11 cellular contexts compared by ENCODE assay signal in genomic region chr6:11428351-11428750, GRCh38.
A peak's percentile ranks its signal among the peaks of the same experiment; 100 is the strongest.
DNase-seq lines count a peak whose midpoint lies in the region; FAIRE-seq and TF ChIP-seq lines count a peak whose summit lies in the region.
"Had no signal": no experiment of that assay in that cellular context is flagged by ENCODE, and none has a peak within 500 bp of the region (broad histone marks: within the 10 kb centered on the region; RNA-seq: fewer than 3 reads in every experiment).

No MANE protein-coding gene starts in this region.

- TF ChIP-seq CTCF in kidney (IDR thresholded peaks at IDR 0.05; ENCODE audit: borderline replicate concordance, extremely low read depth, insufficient read depth): no peak
- TF ChIP-seq CTCF in testis (IDR thresholded peaks at IDR 0.05): no peak

- H3K4me3 ChIP-seq in kidney (ENCODE audit: low read length in 2 of 2): no peak overlapping the region
- H3K4me3 ChIP-seq in testis: no peak overlapping the region
- H3K4me3 ChIP-seq in small intestine (ENCODE audit: low read depth in 1 of 2, low read length in 2 of 2): no peak overlapping the region

- peak; percentile 47 for DNase-seq in NCI-H748 (lab: John Stamatoyannopoulos, UW; ENCODE audit: unreplicated experiment)
- DNase-seq in NCI-H748 treated with DMSO at 0.1 percent for 48 hours (lab: John Stamatoyannopoulos, UW): no peak
- DNase-seq in NAMALWA (ENCODE audit: low spot score): peak; percentile 18
- DNase-seq in kidney: no peak
- DNase-seq in testis: no peak
- DNase-seq in OCI-M1 (lab: John Stamatoyannopoulos, UW): no peak
- no peak for DNase-seq in NCI-H510A (lab: John Stamatoyannopoulos, UW)
- DNase-seq in small intestine: no peak
- DNase-seq: NCI-H446 treated with DMSO at 0.1 percent for 48 hours had no signal

- H3K9me3 ChIP-seq in kidney (ENCODE audit: control insufficient read depth in 1 of 2, low read length in 2 of 2): no peaks in the 10 kb centered on the region
- H3K9me3 ChIP-seq in testis: no peaks in the 10 kb centered on the region
- no peaks in the 10 kb centered on the region for H3K9me3 ChIP-seq in small intestine (ENCODE audit: control insufficient read depth, low read depth)

- no peaks in the 10 kb centered on the region for H3K27me3 ChIP-seq in testis
- no peaks in the 10 kb centered on the region for H3K27me3 ChIP-seq in small intestine (ENCODE audit: control insufficient read depth in 2 of 2, insufficient read depth in 2 of 2, low read length in 2 of 2)

- no peak overlapping the region for H3K9ac ChIP-seq in kidney (ENCODE audit: low read length in 2 of 2)

- peaks cover 40 to 47% of the 10 kb centered on the region in 2 donors for H3K4me1 ChIP-seq in kidney (ENCODE audit: control insufficient read depth in 1 of 2, insufficient read depth in 1 of 2, low read depth in 1 of 2, low read length in 2 of 2)
- peaks cover 57% of the 10 kb centered on the region for H3K4me1 ChIP-seq in testis
- H3K4me1 ChIP-seq in small intestine (ENCODE audit: control insufficient read depth in 2 of 2, insufficient read depth in 1 of 2, low read depth in 1 of 2, low read length in 1 of 2): peaks cover 0 to 8% of the 10 kb centered on the region in 2 donors

- no peak for FAIRE-seq in kidney (lab: Jason Lieb, UNC)
- FAIRE-seq in small intestine (lab: Jason Lieb, UNC): no peak
- FAIRE-seq: A204.1, bronchial epithelial cell had no signal

- H3K27ac ChIP-seq in kidney (ENCODE audit: low read depth in 2 of 2, low read length in 2 of 2) (peak overlapping the region; percentile 59 to 87), testis (peak overlapping the region; percentile 52 to 71), small intestine (ENCODE audit: low read depth in 1 of 2, low read length in 1 of 2) (peak overlapping the region in 1 of 2 donors; percentile 74)

- no peak for TF ChIP-seq POLR2A in testis (IDR thresholded peaks at IDR 0.05)

- intact Hi-C loops in kidney (cut with DNase I): no loop called here
- intact Hi-C loops in testis (cut with DNase I; ENCODE audit: low total_unique reads): no loop called here

- 37 to 39% methylated on average over 2 of the region's 2 CpGs for WGBS in testis, 2 donors
- 46 to 54% (median 47%) methylated on average over 2 of the region's 2 CpGs for WGBS in small intestine, 3 donors

- H3K36me3 ChIP-seq in kidney (ENCODE audit: control insufficient read depth in 1 of 2, insufficient read depth in 2 of 2, low read length in 2 of 2) (no peaks in the 10 kb centered on the region), testis (ENCODE audit: low read depth, missing control alignments) (no peaks in the 10 kb centered on the region), small intestine (ENCODE audit: control insufficient read depth in 2 of 2, insufficient read depth in 2 of 2, low read length in 2 of 2) (no peaks in the 10 kb centered on the region)

Comparison
In these comparisons a context has a peak if more than half of its experiments do, and no peak if none do; other contexts are left out.
1. DNase-seq: peak in NCI-H748 (single experiment) and NAMALWA (single experiment); none in NCI-H748 treated with DMSO at 0.1 percent for 48 hours (single experiment), kidney (single experiment), testis (single experiment), OCI-M1 (single experiment), NCI-H510A (single experiment) and small intestine (single experiment).